ENCODE assay signal across 18 cellular contexts in genomic region chr4:84401669-84402068, GRCh38.
A peak's percentile ranks its signal among the peaks of the same experiment; 100 is the strongest.
DNase-seq lines count a peak whose midpoint lies in the region; ATAC-seq and TF ChIP-seq lines count a peak whose summit lies in the region.
"Had no signal": no experiment of that assay in that cellular context is flagged by ENCODE, and none has a peak within 500 bp of the region (broad histone marks: within the 10 kb centered on the region; RNA-seq: fewer than 3 reads in every experiment).

No MANE protein-coding gene starts in this region.

- TF ChIP-seq CTCF in hepatocyte (IDR thresholded peaks at IDR 0.05; ENCODE audit: poor library complexity): no peak

- no peak for ATAC-seq in HG03439 (IDR thresholded peaks at IDR 0.05; ENCODE audit: unreplicated experiment)
- ATAC-seq: activated naive CD4-positive, alpha-beta T cell treated with anti-CD3 and anti-CD28 coated beads, Interleukin-2, amount 50 U/mL, for 72 hours; activated T-cell treated with anti-CD3 and anti-CD28 coated beads, Interleukin-2, amount 50 U/mL, for 4 hours; naive thymus-derived CD8-positive, alpha-beta T cell; T-helper 17 cell had no signal

- no peaks in the 10 kb centered on the region for H3K36me3 ChIP-seq in hepatocyte (replicated peaks; ENCODE audit: insufficient read depth, low read depth)

- H3K4me1 ChIP-seq in hepatocyte (ENCODE audit: insufficient read depth): no peaks in the 10 kb centered on the region
- H3K4me1 ChIP-seq: Caco-2 had no signal

- H3K27me3 ChIP-seq in hepatocyte: no peaks in the 10 kb centered on the region

- no peaks in the 10 kb centered on the region for H4K20me1 ChIP-seq in hepatocyte (ENCODE audit: insufficient read depth, poor library complexity, severe bottlenecking)

- H3K79me2 ChIP-seq in hepatocyte: no peaks in the 10 kb centered on the region

- no peak overlapping the region for H3K4me3 ChIP-seq in hepatocyte

- H3K9me3 ChIP-seq in hepatocyte (ENCODE audit: low read depth): no peaks in the 10 kb centered on the region
- H3K9me3 ChIP-seq: Caco-2 had no signal

- H2AFZ ChIP-seq in hepatocyte: no peak overlapping the region

- peak; percentile 93 for DNase-seq in DMS 273 (lab: John Stamatoyannopoulos, UW; ENCODE audit: unreplicated experiment)
- peak; percentile 15 for DNase-seq in H4 (ENCODE audit: low spot score)
- peak; percentile 56 for DNase-seq in NCI-H2171 (lab: John Stamatoyannopoulos, UW)
- DNase-seq in hepatocyte (ENCODE audit: low spot score): peak; percentile 20
- DNase-seq in central memory CD4-positive, alpha-beta T cell: no peak
- DNase-seq in Ammon's horn (ENCODE audit: low spot score): no peak
- no peak for DNase-seq in NCI-H1048 (lab: John Stamatoyannopoulos, UW)
- DNase-seq: activated CD4-positive, alpha-beta memory T cell treated with anti-CD3 and anti-CD28 coated beads, Interleukin-2, amount 10 ng/mL, durations not matched to agents 7 days and 5 days; activated T-cell treated with anti-CD3 and anti-CD28 coated beads, Interleukin-2, amount 50 U/mL, for 4 hours; Caco-2; kidney; mesendoderm; naive thymus-derived CD8-positive, alpha-beta T cell; SIG-M5; substantia nigra; T-helper 17 cell had no signal

- no peak overlapping the region for H3K4me2 ChIP-seq in hepatocyte

- no peak overlapping the region for H3K27ac ChIP-seq in hepatocyte

- no peaks in the 10 kb centered on the region for H3K9me2 ChIP-seq in hepatocyte (replicated peaks; ENCODE audit: insufficient read depth)

- 59% methylated on average over 2 of the region's 2 CpGs for WGBS in hepatocyte (ENCODE audit: low lambda C conversion rate, missing lambda C conversion rate)

Comparison
In these comparisons a context has a peak if more than half of its experiments do, and no peak if none do; other contexts are left out.
1. DNase-seq: peak in DMS 273 (single experiment), H4 (single experiment), NCI-H2171 (single experiment) and hepatocyte (single experiment); none in central memory CD4-positive, alpha-beta T cell (single experiment), Ammon's horn (single experiment) and NCI-H1048 (single experiment).